In genomic region chr20:44393608-44394519, GRCh38 we compare ENCODE assay signal across 1 cellular context.
TF ChIP-seq lines count a peak whose summit lies in the region.

No MANE protein-coding gene starts in this region.

TF ChIP-seq in HepG2, 621 proteins besides CTCF, POLR2A, EP300 and RAD21 (continued from another document and continues in another):
- TF ChIP-seq ZBTB14 (CRISPR knock-in tag; IDR thresholded peaks at IDR 0.05) (no peak), GTF2F1 (IDR thresholded peaks at IDR 0.05; ENCODE audit: low read length) (no peak), PREB (CRISPR knock-in tag; IDR thresholded peaks at IDR 0.05) (no peak), CEBPG (CRISPR knock-in tag; IDR thresholded peaks at IDR 0.05) (no peak), ZNF136 (CRISPR knock-in tag; IDR thresholded peaks at IDR 0.05; ENCODE audit: low read depth) (0 out of 2 replicates have a peak, but pooled peaks have one; percentile 57), ARID4A (CRISPR knock-in tag; IDR thresholded peaks at IDR 0.05; ENCODE audit: borderline replicate concordance) (no peak), NBN (conservative IDR thresholded peaks at IDR 0.05) (no peak), ZBTB37 (CRISPR knock-in tag; IDR thresholded peaks at IDR 0.05) (no peak), GTF3A (CRISPR knock-in tag; conservative IDR thresholded peaks at IDR 0.05) (peak; percentile 17; the same call in 1 of the 2 replicates), ZNF7 (CRISPR knock-in tag; IDR thresholded peaks at IDR 0.05) (no peak), ZNF12 (CRISPR knock-in tag; IDR thresholded peaks at IDR 0.05) (0 out of 2 replicates have a peak, but pooled peaks have one; percentile 14), DPF2 (CRISPR knock-in tag; IDR thresholded peaks at IDR 0.05; ENCODE audit: borderline replicate concordance, low read depth) (no peak), ARID5B (CRISPR knock-in tag; IDR thresholded peaks at IDR 0.05) (no peak), FOXK1 (CRISPR knock-in tag; IDR thresholded peaks at IDR 0.05; ENCODE audit: borderline replicate concordance, low read depth) (no peak), ZNF556 (CRISPR knock-in tag; IDR thresholded peaks at IDR 0.05; ENCODE audit: borderline replicate concordance) (0 out of 2 replicates have a peak, but pooled peaks have one; percentile 15), ZNF597 (CRISPR knock-in tag; IDR thresholded peaks at IDR 0.05) (no peak), POLR2AphosphoS2 (IDR thresholded peaks at IDR 0.05; ENCODE audit: low read depth, low read length) (no peak), ELK4 (CRISPR knock-in tag; IDR thresholded peaks at IDR 0.05; ENCODE audit: borderline replicate concordance) (no peak), ZNF253 (CRISPR knock-in tag; IDR thresholded peaks at IDR 0.05; ENCODE audit: borderline replicate concordance) (no peak), ZNF513 (CRISPR knock-in tag; conservative IDR thresholded peaks at IDR 0.05) (no peak; the same call in 1 of the 2 replicates), NKX3-1 (CRISPR knock-in tag; IDR thresholded peaks at IDR 0.05) (no peak), THRA (CRISPR knock-in tag; IDR thresholded peaks at IDR 0.05; ENCODE audit: borderline replicate concordance) (no peak), SALL2 (CRISPR knock-in tag; IDR thresholded peaks at IDR 0.05) (0 out of 2 replicates have a peak, but pooled peaks have one; percentile 5), RFXANK (CRISPR knock-in tag; IDR thresholded peaks at IDR 0.05) (no peak), TEAD2 (CRISPR knock-in tag; IDR thresholded peaks at IDR 0.05) (no peak), KLF16 (CRISPR knock-in tag; IDR thresholded peaks at IDR 0.05) (no peak; a peak in 1 of 4 replicates), ZNF589 (CRISPR knock-in tag; conservative IDR thresholded peaks at IDR 0.05) (no peak), ZNF326 (CRISPR knock-in tag; IDR thresholded peaks at IDR 0.05; ENCODE audit: borderline replicate concordance) (no peak), HDAC2 (CRISPR knock-in tag; IDR thresholded peaks at IDR 0.05) (no peak), MYC (CRISPR knock-in tag; IDR thresholded peaks at IDR 0.05; ENCODE audit: borderline replicate concordance) (no peak), ZBTB26 (CRISPR knock-in tag; IDR thresholded peaks at IDR 0.05; ENCODE audit: borderline replicate concordance) (no peak), MIER2 (CRISPR knock-in tag; IDR thresholded peaks at IDR 0.05) (no peak), SIX1 (CRISPR knock-in tag; IDR thresholded peaks at IDR 0.05; ENCODE audit: borderline replicate concordance) (no peak; the same call in 1 of the 2 replicates), ZFX (CRISPR knock-in tag; IDR thresholded peaks at IDR 0.05; ENCODE audit: low read depth) (no peak)
